Comparison of ENCODE assay signal across 8 cellular contexts in genomic region chr11:723120-723883, GRCh38. TPM values are rescaled to one million over a fixed set of nuclear protein-coding genes. Genes with fewer than 3 reads are reported as not detected.
DNase-seq lines count a peak whose midpoint lies in the region; ATAC-seq, FAIRE-seq and TF ChIP-seq lines count a peak whose summit lies in the region.

No MANE protein-coding gene starts in this region.

- POLR2A ChIA-PET in CD4-positive, alpha-beta T cell (lab: Charles Lee) = interaction anchor here (3.1 kb wide), 1 partner anchor 27 kb away, joined by 23 read pairs; the partner anchor contains the start of genes DEAF1 and TMEM80
- POLR2A ChIA-PET in GM12878 (lab: Charles Lee) = interaction anchor here (0.6 to 8.2 kb wide), 3 partner anchors 10 to 187 kb away, joined by 3 to 72 read pairs (median 6); partner anchors contain the start of genes DEAF1 and TMEM80

- peak; percentile 88 for TF ChIP-seq RAD21 in GM12878 (IDR thresholded peaks at IDR 0.05; ENCODE audit: insufficient read depth, low read depth, low read length)

- no peak overlapping the region for H3K14ac ChIP-seq in H9 (ENCODE audit: insufficient read depth, low read length)

- no peak overlapping the region for H2AFZ ChIP-seq in H9 (ENCODE audit: low read length)
- no peak overlapping the region for H2AFZ ChIP-seq in GM12878 (ENCODE audit: control insufficient read depth, low read depth, low read length)

- CTCF ChIA-PET in CD4-positive, alpha-beta T cell (lab: Charles Lee) = interaction anchor here (1.2 to 4.7 kb wide), 4 partner anchors 27 to 187 kb away, joined by 3 to 23 read pairs (median 10); partner anchors contain the start of genes DEAF1, IRF7 and TMEM80
- CTCF ChIA-PET in GM12878 (lab: Yijun Ruan, JAX) = interaction anchor here (1.0 to 8.6 kb wide), 14 partner anchors 13 to 168 kb away, joined by 3 to 127 read pairs (median 4); partner anchors contain the start of genes DEAF1, LMNTD2, PHRF1 and RASSF7

- no peak overlapping the region for H2AK5ac ChIP-seq in H9 (ENCODE audit: insufficient read length, low read length)

- peaks cover 7% of the 10 kb centered on the region for H3K4me1 Mint-ChIP-seq in CD4-positive, alpha-beta T cell (ENCODE audit: low read depth)
- H3K4me1 Mint-ChIP-seq in H9 = peaks cover 5 to 25% of the 10 kb centered on the region in 2 experiments; a peak in 3 of 4 replicates

- no peak overlapping the region for H4K5ac ChIP-seq in H9 (ENCODE audit: insufficient read length, low read depth, low read length)

- H3K27ac ChIP-seq in CD4-positive, alpha-beta T cell (ENCODE audit: low read depth, low read length) = no peak overlapping the region
- no peak overlapping the region for H3K27ac ChIP-seq in H9 (ENCODE audit: insufficient read length, low read depth, low read length)
- no peak overlapping the region for H3K27ac ChIP-seq in GM12878 (ENCODE audit: control insufficient read depth, insufficient read depth)
- H3K27ac ChIP-seq in thoracic aorta = no peak overlapping the region

- no peaks in the 10 kb centered on the region for H4K20me1 ChIP-seq in H9 (ENCODE audit: control insufficient read depth, insufficient read depth, insufficient read length)
- no peaks in the 10 kb centered on the region; the same call in 1 of the 2 replicates for H4K20me1 ChIP-seq in GM12878 (ENCODE audit: control insufficient read depth, insufficient read depth)

- H3K79me2 ChIP-seq in H9 (ENCODE audit: insufficient read depth, low read length) = no peaks in the 10 kb centered on the region
- H3K79me2 ChIP-seq in GM12878 (ENCODE audit: control insufficient read depth, insufficient read depth, low read length) = no peaks in the 10 kb centered on the region

- H3K9ac ChIP-seq in H9 (ENCODE audit: extremely low read depth, insufficient read length, low read length) (no peak overlapping the region), GM12878 (ENCODE audit: control insufficient read depth, insufficient read depth, low read length) (no peak overlapping the region)

- FAIRE-seq in GM12878 (lab: Jason Lieb, UNC) = peak; percentile 83

- H3K4ac ChIP-seq in H9 (ENCODE audit: low read depth, low read length) = no peak overlapping the region

- RAD21 ChIA-PET in GM12878 (lab: Charles Lee; ENCODE audit: unreplicated experiment) = interaction anchor here (0.8 to 6.3 kb wide), 10 partner anchors 28 to 275 kb away, joined by 3 to 112 read pairs (median 6); partner anchors contain the start of genes DEAF1, IRF7, PHRF1 and TMEM80

- H2BK120ac ChIP-seq in H9 (ENCODE audit: low read depth, low read length, poor library complexity, severe bottlenecking) = no peak overlapping the region

- TF ChIP-seq CTCF in CD4-positive, alpha-beta T cell (IDR thresholded peaks at IDR 0.05) = peak; percentile 44
- TF ChIP-seq CTCF in H9 (conservative IDR thresholded peaks at IDR 0.05) (peak; percentile 70), GM12878 (IDR thresholded peaks at IDR 0.05 in 2 of 3, conservative IDR thresholded peaks at IDR 0.05 in 1 of 3; ENCODE audit: control insufficient read depth in 2 of 3, extremely low read depth in 1 of 3, insufficient read depth in 1 of 3, low read depth in 3 of 3, low read length in 3 of 3) (peak; percentile 62 to 79 (median 69)), thoracic aorta (IDR thresholded peaks at IDR 0.05) (peak; percentile 63)

- no peaks in the 10 kb centered on the region for H3K9me3 Mint-ChIP-seq in CD4-positive, alpha-beta T cell
- no peaks in the 10 kb centered on the region for H3K9me3 Mint-ChIP-seq in H9

- SMC1A ChIA-PET in GM12878 (lab: Charles Lee; ENCODE audit: uncharacterized antibody, unreplicated experiment) = interaction anchor here (0.7 to 1.9 kb wide), 4 partner anchors 27 to 169 kb away, joined by 3 to 11 read pairs (median 5); partner anchors contain the start of gene TMEM80

- no TSS peak for BruUV-seq in GM12878 (replicated peaks; lab: Mats Ljungman, UMichigan)

- no peaks in the 10 kb centered on the region for H3K79me1 ChIP-seq in H9 (ENCODE audit: insufficient read depth, low read depth, low read length, poor library complexity, severe bottlenecking)

- no peak for TF ChIP-seq POLR2A in GM12878 (IDR thresholded peaks at IDR 0.05; ENCODE audit: low read depth, low read length)

- no peak overlapping the region for H3T11ph ChIP-seq in H9 (ENCODE audit: low read length)

- H2BK5ac ChIP-seq in H9 (ENCODE audit: insufficient read length, low read length) = no peak overlapping the region

- intact Hi-C loops in CD4-positive, alpha-beta T cell (cut with DNase I, micrococcal nuclease) = loop anchor here (1.0 to 2.0 kb wide), 3 partner anchors 61 to 169 kb away; no protein-coding TSS in a partner anchor
- intact Hi-C loops in GM12878 (cut with micrococcal nuclease; ENCODE audit: unreplicated experiment) = loop anchor here (2.0 to 5.0 kb wide), 3 partner anchors 61 to 169 kb away; partner anchors contain the start of gene IRF7

- H4K8ac ChIP-seq in H9 (replicated peaks; ENCODE audit: insufficient read length, low read depth, low read length) = no peak overlapping the region

- H2BK12ac ChIP-seq in H9 (ENCODE audit: insufficient read length, low read depth, low read length) = no peak overlapping the region

- no peak overlapping the region for H2BK20ac ChIP-seq in H9 (ENCODE audit: low read depth, low read length, poor library complexity, severe bottlenecking)

- no peak for ATAC-seq in CD4-positive, alpha-beta T cell (ENCODE audit: poor library complexity)
- peak; percentile 25 for ATAC-seq in GM12878
- no peak for ATAC-seq in thoracic aorta (ENCODE audit: insufficient number of reproducible peaks, low FRiP score, low read depth)
- no peak for ATAC-seq in GM19452 (IDR thresholded peaks at IDR 0.05; ENCODE audit: unreplicated experiment)
- no peak for ATAC-seq in HG03108 (IDR thresholded peaks at IDR 0.05; ENCODE audit: unreplicated experiment)

- no CpG with 5 or more reads among the region's 8 CpGs for WGBS in H9 (ENCODE audit: extremely low coverage, insufficient read length, low lambda C conversion rate)
- WGBS in GM12878 (ENCODE audit: insufficient coverage, insufficient replicate concordance, low lambda C conversion rate, missing lambda C conversion rate) = 16% methylated on average over 7 of the region's 8 CpGs

- no peaks in the 10 kb centered on the region for H3K36me3 Mint-ChIP-seq in CD4-positive, alpha-beta T cell (ENCODE audit: low read depth)
- peaks cover 0 to 8% (median 0%) of the 10 kb centered on the region in 3 experiments; a peak in 3 of 7 replicates for H3K36me3 Mint-ChIP-seq in H9 (ENCODE audit: insufficient read depth in 1 of 3, low read depth in 3 of 3)

- peak overlapping the region; percentile 81 for H3K4me3 Mint-ChIP-seq in CD4-positive, alpha-beta T cell
- H3K4me3 Mint-ChIP-seq in H9 = peak overlapping the region in 1 of 2 experiments; percentile 55; a peak in 1 of 5 replicates

- H3K4me1 ChIP-seq in H9 (ENCODE audit: insufficient read depth, low read length) = no peaks in the 10 kb centered on the region
- H3K4me1 ChIP-seq in GM12878 (ENCODE audit: control insufficient read depth, insufficient read depth, low read length) = peaks cover 18% of the 10 kb centered on the region
- H3K4me1 ChIP-seq in thoracic aorta (ENCODE audit: control insufficient read depth in 1 of 2, low read depth in 2 of 2) = peaks cover 24 to 37% of the 10 kb centered on the region in 2 donors

- H3K27me3 ChIP-seq in CD4-positive, alpha-beta T cell (ENCODE audit: control insufficient read depth, insufficient read depth, low read length) = peaks cover 5% of the 10 kb centered on the region
- H3K27me3 ChIP-seq in H9 (ENCODE audit: insufficient read depth, low read length) = no peaks in the 10 kb centered on the region
- H3K27me3 ChIP-seq in GM12878 (replicated peaks in 1 of 2; ENCODE audit: control insufficient read depth in 2 of 2, insufficient read depth in 2 of 2, low read length in 1 of 2) = 0 out of 4 replicates have a peak, but pooled peaks cover 0 to 3% of the 10 kb centered on the region in 2 experiments
- no peaks in the 10 kb centered on the region for H3K27me3 ChIP-seq in thoracic aorta (replicated peaks; ENCODE audit: insufficient read depth)

- H3K23ac ChIP-seq in H9 (ENCODE audit: insufficient read length, low read depth, low read length) = no peak overlapping the region

- no peak overlapping the region for H2BK15ac ChIP-seq in H9 (ENCODE audit: low read depth, low read length)

- in situ Hi-C loops in GM12878 (cut with MboI) = loop anchor here (10.0 kb wide), 1 partner anchor 59 kb away; no protein-coding TSS in a partner anchor

- peak in 5 of 10 experiments; percentile 30 to 53 (median 31) for DNase-seq in CD4-positive, alpha-beta T cell
- DNase-seq in H9 (peak; percentile 38), RPMI8226 (peak; percentile 47), GM12878 (ENCODE audit: low read depth, low spot score) (no peak), kidney tubule cell (ENCODE audit: low spot score) (peak; percentile 64), thoracic aorta (ENCODE audit: low spot score) (no peak)

- peaks cover 29% of the 10 kb centered on the region for H3K27me3 Mint-ChIP-seq in CD4-positive, alpha-beta T cell
- H3K27me3 Mint-ChIP-seq in H9 (ENCODE audit: low read depth) = no peaks in the 10 kb centered on the region

- no peaks in the 10 kb centered on the region for H3K36me3 ChIP-seq in GM12878 (ENCODE audit: control insufficient read depth in 2 of 2, insufficient read depth in 2 of 2, low read length in 1 of 2)
- no peaks in the 10 kb centered on the region for H3K36me3 ChIP-seq in thoracic aorta

- H4K91ac ChIP-seq in H9 (ENCODE audit: insufficient read length, low read depth, low read length) = no peak overlapping the region

- H3K4me2 ChIP-seq in H9 (ENCODE audit: insufficient read depth, insufficient read length, low read length) = no peak overlapping the region
- peak overlapping the region; percentile 67; the same call in 1 of the 2 replicates for H3K4me2 ChIP-seq in GM12878 (ENCODE audit: control insufficient read depth, insufficient read depth)

- H3K23me2 ChIP-seq in H9 (ENCODE audit: insufficient read length, low read depth, low read length, poor library complexity, severe bottlenecking) = peaks cover 7% of the 10 kb centered on the region

- H3K18ac ChIP-seq in H9 (ENCODE audit: insufficient read length, low read depth, low read length) = no peak overlapping the region

- no peak for TF ChIP-seq EP300 in GM12878 (IDR thresholded peaks at IDR 0.05; ENCODE audit: borderline replicate concordance in 1 of 2, control insufficient read depth in 1 of 2, low read depth in 2 of 2, low read length in 2 of 2)

- no peaks in the 10 kb centered on the region for H3K9me3 ChIP-seq in CD4-positive, alpha-beta T cell (ENCODE audit: control insufficient read depth, low read length)
- H3K9me3 ChIP-seq in H9 (ENCODE audit: control insufficient read depth, low read depth, low read length) (no peaks in the 10 kb centered on the region), GM12878 (replicated peaks; ENCODE audit: control insufficient read depth, insufficient read depth, low read length) (no peaks in the 10 kb centered on the region), thoracic aorta (no peaks in the 10 kb centered on the region)

- no peak overlapping the region for H3K56ac ChIP-seq in H9 (ENCODE audit: insufficient read length, low read depth, low read length)

- H3K4me3 ChIP-seq in GM12878 = peak overlapping the region; percentile 50; the same call in 1 of the 2 replicates
- no peak overlapping the region for H3K4me3 ChIP-seq in thoracic aorta

- H3K27ac Mint-ChIP-seq in CD4-positive, alpha-beta T cell = no peak overlapping the region
- no peak overlapping the region for H3K27ac Mint-ChIP-seq in H9

RNA-seq across cellular contexts. Expression of gene EPS8L2, which starts 17.3 kb away (rescaled TPM):
- 1 to 10 TPM; 3.5 to 4.0 TPM for total RNA-seq in CD4-positive, alpha-beta T cell
- 92.8 and 101 TPM in 2 replicates for total RNA-seq in H9 (2021)
- total RNA-seq in GM12878 (2013; cell fraction: nucleolus; rRNA removed) = 4.4 and 8.1 TPM in 2 replicates
- 11.5 and 12.5 TPM in 2 replicates for total RNA-seq in GM12878 (2014; rRNA removed)
- total RNA-seq in GM12878 (2014; rRNA removed; fragmentation: Illumina TruSeq; extraction: Trizol) = 3.1 and 5.1 TPM in 2 replicates
- total RNA-seq in GM12878 (2021) = 10.8 and 13.4 TPM in 2 replicates
- 4.7 TPM for polyA plus RNA-seq in GM12878 (2011; ENCODE audit: low read depth)
- polyA plus RNA-seq in GM12878 (2011; rRNA removed) = 4.4 and 7.7 TPM in 2 replicates
- polyA plus RNA-seq in GM12878 (2011; cell fraction: cytosol; rRNA removed) = 7.5 and 14.4 TPM in 2 replicates
- 44.2 and 44.3 TPM in 2 replicates for polyA plus RNA-seq in GM12878 (2011; cell fraction: nucleus; rRNA removed)
- 22.8 and 23.5 TPM in 2 replicates for polyA plus RNA-seq in GM12878 (2012)
- polyA plus RNA-seq in GM12878 (2014; fragmentation: Illumina TruSeq; extraction: Trizol) = 2.9 and 4.0 TPM in 2 replicates
- 1 to 10 TPM in 1 of 2 experiments, under 1 TPM in 1; 0.76 to 2.9 TPM for polyA plus RNA-seq in GM12878 (2014; fragmentation: Nextera tagmentation; extraction: Ambion mirVana)
- 11.8 and 15.3 TPM in 2 replicates for polyA plus RNA-seq in GM12878 (2014; rRNA removed)
- polyA plus RNA-seq in GM12878 (2016; fragmentation: Nextera tagmentation; extraction: Ambion mirVana) = 10 to 100 TPM; 13.9 to 20.0 TPM
- polyA minus RNA-seq in GM12878 (2011; rRNA and poly(A)+ RNA removed) = 3.7 and 4.7 TPM in 2 replicates
- 4.4 and 4.8 TPM in 2 replicates for polyA minus RNA-seq in GM12878 (2011; cell fraction: cytosol; rRNA and poly(A)+ RNA removed)
- 5.4 and 5.7 TPM in 2 replicates for polyA minus RNA-seq in GM12878 (2011; cell fraction: nucleus; rRNA and poly(A)+ RNA removed)
- 10 to 100 TPM; 39.6 to 75.9 TPM for total RNA-seq in thoracic aorta

RNA-seq across cellular contexts. Expression of gene TALDO1, which starts 24.0 kb away (rescaled TPM):
- 10 to 100 TPM; 26.2 to 27.7 TPM for total RNA-seq in CD4-positive, alpha-beta T cell
- 268 and 300 TPM in 2 replicates for total RNA-seq in H9 (2021)
- 34.6 and 35.6 TPM in 2 replicates for total RNA-seq in GM12878 (2013; cell fraction: nucleolus; rRNA removed)
- total RNA-seq in GM12878 (2014; rRNA removed) = 168 and 176 TPM in 2 replicates
- 139 and 148 TPM in 2 replicates for total RNA-seq in GM12878 (2014; rRNA removed; fragmentation: Illumina TruSeq; extraction: Trizol)
- 226 and 227 TPM in 2 replicates for total RNA-seq in GM12878 (2021)
- 120 TPM for polyA plus RNA-seq in GM12878 (2011; ENCODE audit: low read depth)
- polyA plus RNA-seq in GM12878 (2011; rRNA removed) = 88.2 and 152 TPM in 2 replicates
- 193 and 210 TPM in 2 replicates for polyA plus RNA-seq in GM12878 (2011; cell fraction: cytosol; rRNA removed)
- polyA plus RNA-seq in GM12878 (2011; cell fraction: nucleus; rRNA removed) = 130 and 164 TPM in 2 replicates
- polyA plus RNA-seq in GM12878 (2012) = 116 and 122 TPM in 2 replicates
- 70.6 and 146 TPM in 2 replicates for polyA plus RNA-seq in GM12878 (2014; fragmentation: Illumina TruSeq; extraction: Trizol)
- 100 to 1,000 TPM; 121 to 189 TPM for polyA plus RNA-seq in GM12878 (2014; fragmentation: Nextera tagmentation; extraction: Ambion mirVana)
- polyA plus RNA-seq in GM12878 (2014; rRNA removed) = 227 and 242 TPM in 2 replicates
- polyA plus RNA-seq in GM12878 (2016; fragmentation: Nextera tagmentation; extraction: Ambion mirVana) = 100 to 1,000 TPM; 293 to 302 TPM
- polyA minus RNA-seq in GM12878 (2011; rRNA and poly(A)+ RNA removed) = 51.3 and 80.4 TPM in 2 replicates
- 49.3 and 52.0 TPM in 2 replicates for polyA minus RNA-seq in GM12878 (2011; cell fraction: cytosol; rRNA and poly(A)+ RNA removed)
- 13.9 and 22.8 TPM in 2 replicates for polyA minus RNA-seq in GM12878 (2011; cell fraction: nucleus; rRNA and poly(A)+ RNA removed)
- total RNA-seq in thoracic aorta = 100 to 1,000 TPM; 132 to 232 TPM

RNA-seq across cellular contexts. Expression of gene TMEM80, which starts 27.7 kb away (rescaled TPM):
- total RNA-seq in CD4-positive, alpha-beta T cell = 10 to 100 TPM; 21.0 to 22.0 TPM
- total RNA-seq in H9 (2021) (15.3 and 23.6 TPM in 2 replicates), GM12878 (2014; rRNA removed) (21.9 and 22.1 TPM in 2 replicates), GM12878 (2014; rRNA removed; fragmentation: Illumina TruSeq; extraction: Trizol) (11.6 and 11.9 TPM in 2 replicates), GM12878 (2021) (16.5 and 19.5 TPM in 2 replicates), thoracic aorta (10 to 100 TPM; 22.4 to 22.5 TPM)
- 27.5 and 32.1 TPM in 2 replicates for total RNA-seq in GM12878 (2013; cell fraction: nucleolus; rRNA removed)
- polyA plus RNA-seq in GM12878 (2011; ENCODE audit: low read depth) = 7.6 TPM
- polyA plus RNA-seq in GM12878 (2011; rRNA removed) (30.7 and 36.6 TPM in 2 replicates), GM12878 (2014; fragmentation: Illumina TruSeq; extraction: Trizol) (8.0 and 14.9 TPM in 2 replicates), GM12878 (2014; fragmentation: Nextera tagmentation; extraction: Ambion mirVana) (1 to 10 TPM; 6.7 to 8.8 TPM), GM12878 (2014; rRNA removed) (28.3 and 29.8 TPM in 2 replicates), GM12878 (2016; fragmentation: Nextera tagmentation; extraction: Ambion mirVana) (10 to 100 TPM; 28.4 to 30.9 TPM)
- polyA plus RNA-seq in GM12878 (2011; cell fraction: cytosol; rRNA removed) = 28.5 and 37.1 TPM in 2 replicates
- 45.3 and 46.0 TPM in 2 replicates for polyA plus RNA-seq in GM12878 (2011; cell fraction: nucleus; rRNA removed)
- 18.6 and 20.7 TPM in 2 replicates for polyA plus RNA-seq in GM12878 (2012)
- 6.9 and 10.7 TPM in 2 replicates for polyA minus RNA-seq in GM12878 (2011; rRNA and poly(A)+ RNA removed)
- 3.2 and 4.0 TPM in 2 replicates for polyA minus RNA-seq in GM12878 (2011; cell fraction: cytosol; rRNA and poly(A)+ RNA removed)
- polyA minus RNA-seq in GM12878 (2011; cell fraction: nucleus; rRNA and poly(A)+ RNA removed) = 6.6 and 13.6 TPM in 2 replicates

RNA-seq across cellular contexts. Expression of gene DEAF1, which starts 28.3 kb away (rescaled TPM):
- total RNA-seq in CD4-positive, alpha-beta T cell = 10 to 100 TPM; 68.4 to 79.6 TPM
- total RNA-seq in H9 (2021) (67.3 and 68.6 TPM in 2 replicates), GM12878 (2014; rRNA removed) (47.6 and 48.6 TPM in 2 replicates), GM12878 (2014; rRNA removed; fragmentation: Illumina TruSeq; extraction: Trizol) (21.2 and 23.0 TPM in 2 replicates), GM12878 (2021) (51.3 and 57.1 TPM in 2 replicates), thoracic aorta (10 to 100 TPM; 22.1 to 67.0 TPM)
- 64.8 and 65.6 TPM in 2 replicates for total RNA-seq in GM12878 (2013; cell fraction: nucleolus; rRNA removed)
- 7.2 TPM for polyA plus RNA-seq in GM12878 (2011; ENCODE audit: low read depth)
- polyA plus RNA-seq in GM12878 (2011; rRNA removed) (10.2 and 21.6 TPM in 2 replicates), GM12878 (2014; fragmentation: Illumina TruSeq; extraction: Trizol) (4.4 and 17.1 TPM in 2 replicates), GM12878 (2014; fragmentation: Nextera tagmentation; extraction: Ambion mirVana) (1 to 10 TPM in 1 of 2 experiments, under 1 TPM in 1; 0.68 to 5.5 TPM), GM12878 (2014; rRNA removed) (43.7 and 51.5 TPM in 2 replicates), GM12878 (2016; fragmentation: Nextera tagmentation; extraction: Ambion mirVana) (10 to 100 TPM; 28.8 to 41.0 TPM)
- polyA plus RNA-seq in GM12878 (2011; cell fraction: cytosol; rRNA removed) = 37.2 and 47.3 TPM in 2 replicates
- polyA plus RNA-seq in GM12878 (2011; cell fraction: nucleus; rRNA removed) = 31.1 and 35.9 TPM in 2 replicates
- polyA plus RNA-seq in GM12878 (2012) = 23.4 and 29.5 TPM in 2 replicates
- 18.2 and 35.1 TPM in 2 replicates for polyA minus RNA-seq in GM12878 (2011; rRNA and poly(A)+ RNA removed)
- polyA minus RNA-seq in GM12878 (2011; cell fraction: cytosol; rRNA and poly(A)+ RNA removed) = 21.3 and 22.6 TPM in 2 replicates
- polyA minus RNA-seq in GM12878 (2011; cell fraction: nucleus; rRNA and poly(A)+ RNA removed) = 10.5 and 23.0 TPM in 2 replicates

RNA-seq across cellular contexts. Expression of gene GATD1, which starts 54.0 kb away (rescaled TPM):
- total RNA-seq in CD4-positive, alpha-beta T cell = 10 to 100 TPM; 14.7 to 16.1 TPM
- total RNA-seq in H9 (2021) = 51.5 and 60.0 TPM in 2 replicates
- total RNA-seq in GM12878 (2013; cell fraction: nucleolus; rRNA removed) = 169 and 199 TPM in 2 replicates
- total RNA-seq in GM12878 (2014; rRNA removed) = 19.0 and 28.2 TPM in 2 replicates
- total RNA-seq in GM12878 (2014; rRNA removed; fragmentation: Illumina TruSeq; extraction: Trizol) = 16.3 and 20.3 TPM in 2 replicates
- total RNA-seq in GM12878 (2021) = 59.7 and 62.3 TPM in 2 replicates
- polyA plus RNA-seq in GM12878 (2011; ENCODE audit: low read depth) = 29.1 TPM
- 11.8 and 17.0 TPM in 2 replicates for polyA plus RNA-seq in GM12878 (2011; rRNA removed)
- 30.5 and 60.2 TPM in 2 replicates for polyA plus RNA-seq in GM12878 (2011; cell fraction: cytosol; rRNA removed)
- 246 and 392 TPM in 2 replicates for polyA plus RNA-seq in GM12878 (2011; cell fraction: nucleus; rRNA removed)
- polyA plus RNA-seq in GM12878 (2012) = 21.7 and 24.5 TPM in 2 replicates
- polyA plus RNA-seq in GM12878 (2014; fragmentation: Illumina TruSeq; extraction: Trizol) = 4.3 and 18.5 TPM in 2 replicates
- 1 to 10 TPM; 1.2 to 3.3 TPM for polyA plus RNA-seq in GM12878 (2014; fragmentation: Nextera tagmentation; extraction: Ambion mirVana)
- polyA plus RNA-seq in GM12878 (2014; rRNA removed) = 85.8 and 92.6 TPM in 2 replicates
- 10 to 100 TPM; 24.3 to 28.0 TPM for polyA plus RNA-seq in GM12878 (2016; fragmentation: Nextera tagmentation; extraction: Ambion mirVana)
- polyA minus RNA-seq in GM12878 (2011; rRNA and poly(A)+ RNA removed) = 8.6 and 24.9 TPM in 2 replicates
- 8.4 and 13.1 TPM in 2 replicates for polyA minus RNA-seq in GM12878 (2011; cell fraction: cytosol; rRNA and poly(A)+ RNA removed)
- polyA minus RNA-seq in GM12878 (2011; cell fraction: nucleus; rRNA and poly(A)+ RNA removed) = 23.9 and 49.5 TPM in 2 replicates
- total RNA-seq in thoracic aorta = 10 to 100 TPM; 32.5 to 48.7 TPM

Comparison
In these comparisons a context has a peak if more than half of its experiments do, and no peak if none do; other contexts are left out.
1. DNase-seq: peak in H9 (single experiment), RPMI8226 (single experiment) and kidney tubule cell (single experiment); none in GM12878 (single experiment) and thoracic aorta (single experiment).
2. Peak in every context shown above with its lines, with median percentiles within 50 percentile points of each other: CTCF ChIP-seq.